Comparison of ENCODE assay signal across 32 cellular contexts in the genomic region with DNA sequence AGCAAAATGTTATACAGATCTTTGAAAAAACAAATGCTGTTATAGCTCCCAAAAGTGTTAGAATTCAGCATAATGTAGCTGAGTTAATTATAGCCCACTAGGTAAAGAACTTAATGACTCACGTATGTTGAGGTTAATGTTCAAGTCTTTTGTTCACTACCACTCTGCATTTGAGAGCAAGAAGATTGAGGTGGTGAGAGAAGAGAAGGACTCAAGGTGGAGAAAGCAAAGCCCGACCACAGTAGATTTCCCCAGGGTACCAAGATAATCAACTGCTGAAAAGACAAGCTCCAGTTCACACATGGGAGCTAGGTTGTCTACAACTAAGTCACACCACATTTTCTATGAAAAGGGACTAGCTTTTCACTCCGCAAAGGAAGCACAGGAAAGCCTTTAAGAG.
"Had no signal": no experiment of that assay in that cellular context is flagged by ENCODE, and none has a peak within 500 bp of the region (broad histone marks: within the 10 kb centered on the region; RNA-seq: fewer than 3 reads in every experiment).

No MANE protein-coding gene starts in this region.

- H3K27me3 Mint-ChIP-seq: activated B cell treated with CpG ODN at 0.5 μM for 24 hours; activated CD8-positive, alpha-beta T cell treated with anti-CD3 and anti-CD28 coated beads for 36 hours; activated naive CD4-positive, alpha-beta T cell treated with anti-CD3 and anti-CD28 coated beads, Interleukin-2, amount 10 ng/mL, durations not matched to agents 7 days and 5 days; activated naive CD8-positive, alpha-beta T cell treated with anti-CD3 and anti-CD28 coated beads, Interleukin-2, amount 10 ng/mL, durations not matched to agents 7 days and 5 days had no signal

- H3K4me1 ChIP-seq: ascending aorta, breast epithelium, colonic mucosa, esophagus squamous epithelium, gastroesophageal sphincter had no signal

- H3K9me3 ChIP-seq: ascending aorta, breast epithelium, colonic mucosa, esophagus squamous epithelium, gastroesophageal sphincter had no signal

- DNase-seq: activated B cell treated with CpG ODN at 0.5 μM for 24 hours; activated CD4-positive, alpha-beta T cell treated with anti-CD3 and anti-CD28 coated beads for 48 hours; activated CD4-positive, alpha-beta T cell treated with anti-CD3 and anti-CD28 coated beads, Interleukin-2, amount 50 U/mL, for 1 hour; activated CD4-positive, alpha-beta T cell treated with anti-CD3 and anti-CD28 coated beads, Interleukin-2, amount 50 U/mL, for 48 hours; activated CD8-positive, alpha-beta memory T cell treated with anti-CD3 and anti-CD28 coated beads for 24 hours; activated CD8-positive, alpha-beta T cell treated with anti-CD3 and anti-CD28 coated beads for 36 hours; activated effector memory CD4-positive, alpha-beta T cell treated with anti-CD3 and anti-CD28 coated beads, Interleukin-2, amount 50 U/mL, for 16 hours; activated naive CD4-positive, alpha-beta T cell; activated naive CD4-positive, alpha-beta T cell treated with anti-CD3 and anti-CD28 coated beads, Interleukin-2, amount 10 ng/mL, durations not matched to agents 7 days and 5 days; activated naive CD8-positive, alpha-beta T cell treated with anti-CD3 and anti-CD28 coated beads, Interleukin-2, amount 10 ng/mL, durations not matched to agents 7 days and 5 days; activated T-cell treated with anti-CD3 and anti-CD28 coated beads, Interleukin-2, amount 50 U/mL, for 4 hours; central memory CD4-positive, alpha-beta T cell; cerebellar nuclear complex; colonic mucosa; effector CD8-positive, alpha-beta T cell; esophagus squamous epithelium; foreskin melanocyte; head of caudate nucleus; hippocampal formation; T1000; WERI-Rb-1 had no signal

- ATAC-seq: activated CD4-positive, CD25-positive, alpha-beta regulatory T cell treated with anti-CD3 and anti-CD28 coated beads, Interleukin-2, amount 50 U/mL, for 24 hours; activated CD8-positive, alpha-beta T cell treated with anti-CD3 and anti-CD28 coated beads for 36 hours; activated naive CD4-positive, alpha-beta T cell treated with anti-CD3 and anti-CD28 coated beads, Interleukin-2, amount 50 U/mL, for 72 hours; activated T-cell treated with anti-CD3 and anti-CD28 coated beads, Interleukin-2, amount 50 U/mL, for 4 hours; gastroesophageal sphincter had no signal

- H3K36me3 ChIP-seq: ascending aorta, breast epithelium, cardiac muscle cell, colonic mucosa, esophagus squamous epithelium, gastroesophageal sphincter, WERI-Rb-1 had no signal

- H3K27ac ChIP-seq: ascending aorta, breast epithelium, cardiac muscle cell, colonic mucosa, epithelial cell of prostate, esophagus squamous epithelium, gastroesophageal sphincter, WERI-Rb-1 had no signal

- H3K36me3 Mint-ChIP-seq: activated naive CD4-positive, alpha-beta T cell treated with anti-CD3 and anti-CD28 coated beads, Interleukin-2, amount 10 ng/mL, durations not matched to agents 7 days and 5 days; activated naive CD4-positive, alpha-beta T cell treated with anti-CD3 and anti-CD28 coated beads, Interleukin-2, amount 50 U/mL, for 72 hours; activated naive CD8-positive, alpha-beta T cell treated with anti-CD3 and anti-CD28 coated beads, Interleukin-2, amount 10 ng/mL, durations not matched to agents 7 days and 5 days; brain had no signal

- H3K27me3 ChIP-seq: ascending aorta, breast epithelium, cardiac muscle cell, colonic mucosa, esophagus squamous epithelium, gastroesophageal sphincter had no signal

- H3K9me3 Mint-ChIP-seq: activated B cell treated with CpG ODN at 0.5 μM for 24 hours; activated naive CD4-positive, alpha-beta T cell treated with anti-CD3 and anti-CD28 coated beads, Interleukin-2, amount 10 ng/mL, durations not matched to agents 7 days and 5 days; activated naive CD8-positive, alpha-beta T cell treated with anti-CD3 and anti-CD28 coated beads, Interleukin-2, amount 10 ng/mL, durations not matched to agents 7 days and 5 days; activated T-cell treated with anti-CD3 and anti-CD28 coated beads, Interleukin-2, amount 50 U/mL, for 4 hours; activated T-helper 2 cell treated with anti-CD3 and anti-CD28 coated beads, Interferon-gamma antibody, Interleukin-2, Interleukin-4, amounts not matched to agents 10 μg/mL and 5 μg/mL and 100 μg/mL, durations not matched to agents 14 hours and 24 hours and 36 hours; brain had no signal

- H3K4me1 Mint-ChIP-seq: activated B cell treated with CpG ODN at 0.5 μM for 24 hours; activated naive CD4-positive, alpha-beta T cell treated with anti-CD3 and anti-CD28 coated beads, Interleukin-2, amount 10 ng/mL, durations not matched to agents 7 days and 5 days; activated naive CD8-positive, alpha-beta T cell treated with anti-CD3 and anti-CD28 coated beads, Interleukin-2, amount 10 ng/mL, durations not matched to agents 7 days and 5 days; brain had no signal

- FAIRE-seq: endometrium, endothelial cell of umbilical vein had no signal

- H3K4me3 Mint-ChIP-seq: activated B cell treated with CpG ODN at 0.5 μM for 24 hours; activated CD8-positive, alpha-beta T cell treated with anti-CD3 and anti-CD28 coated beads for 36 hours; activated naive CD4-positive, alpha-beta T cell treated with anti-CD3 and anti-CD28 coated beads, Interleukin-2, amount 10 ng/mL, durations not matched to agents 7 days and 5 days; activated naive CD8-positive, alpha-beta T cell treated with anti-CD3 and anti-CD28 coated beads, Interleukin-2, amount 10 ng/mL, durations not matched to agents 7 days and 5 days; activated T-cell treated with anti-CD3 and anti-CD28 coated beads, Interleukin-2, amount 50 U/mL, for 4 hours; brain had no signal

- H3K27ac Mint-ChIP-seq: activated B cell treated with CpG ODN at 0.5 μM for 24 hours; activated CD8-positive, alpha-beta T cell treated with anti-CD3 and anti-CD28 coated beads for 36 hours; activated naive CD4-positive, alpha-beta T cell treated with anti-CD3 and anti-CD28 coated beads, Interleukin-2, amount 10 ng/mL, durations not matched to agents 7 days and 5 days; activated naive CD4-positive, alpha-beta T cell treated with anti-CD3 and anti-CD28 coated beads, Interleukin-2, amount 50 U/mL, for 72 hours; activated naive CD8-positive, alpha-beta T cell treated with anti-CD3 and anti-CD28 coated beads, Interleukin-2, amount 10 ng/mL, durations not matched to agents 7 days and 5 days; activated T-helper 2 cell treated with anti-CD3 and anti-CD28 coated beads, Interferon-gamma antibody, Interleukin-2, Interleukin-4, amounts not matched to agents 10 μg/mL and 5 μg/mL and 100 μg/mL, durations not matched to agents 14 hours and 24 hours and 36 hours; brain had no signal

- H3K4me3 ChIP-seq: ascending aorta, breast epithelium, cardiac muscle cell, colonic mucosa, esophagus squamous epithelium, gastroesophageal sphincter had no signal
